In genomic region chr10:97332586-97333350, GRCh38 we compare ENCODE assay signal across 1 cellular context.
A peak's percentile ranks its signal among the peaks of the same experiment; 100 is the strongest.
TF ChIP-seq lines count a peak whose summit lies in the region.

No MANE protein-coding gene starts in this region.

TF ChIP-seq in HEK293, 187 proteins besides CTCF, POLR2A, EP300 and RAD21 (continued from another document):
- TF ChIP-seq ZNF449 (tag by site-specific recombination; IDR thresholded peaks at IDR 0.05) (no peak), ZNF266 (tag by site-specific recombination; IDR thresholded peaks at IDR 0.05; ENCODE audit: low read depth) (no peak), GLIS2 (tag by site-specific recombination; IDR thresholded peaks at IDR 0.05) (peak; percentile 14; the same call in 1 of the 2 replicates), ZNF416 (tag by site-specific recombination; IDR thresholded peaks at IDR 0.05) (no peak), ZBTB11 (tag by site-specific recombination; conservative IDR thresholded peaks at IDR 0.05; ENCODE audit: low read depth) (peak; percentile 35; the same call in 1 of the 2 replicates), ZNF148 (tag by site-specific recombination; IDR thresholded peaks at IDR 0.05; ENCODE audit: borderline replicate concordance) (no peak), PRDM2 (tag by site-specific recombination; IDR thresholded peaks at IDR 0.05; ENCODE audit: borderline replicate concordance) (no peak), REPIN1 (tag by site-specific recombination; IDR thresholded peaks at IDR 0.05; ENCODE audit: low read depth) (no peak), ZNF112 (tag by site-specific recombination; IDR thresholded peaks at IDR 0.05) (no peak), ZNF521 (tag by site-specific recombination; IDR thresholded peaks at IDR 0.05) (no peak)
